ENCODE assay signal across 16 cellular contexts in genomic region chr2:209145941-209146681, GRCh38.
DNase-seq lines count a peak whose midpoint lies in the region; ATAC-seq lines count a peak whose summit lies in the region.
"Had no signal": no experiment of that assay in that cellular context is flagged by ENCODE, and none has a peak within 500 bp of the region (broad histone marks: within the 10 kb centered on the region; RNA-seq: fewer than 3 reads in every experiment).

No MANE protein-coding gene starts in this region.

- no peaks in the 10 kb centered on the region for H3K4me1 ChIP-seq in HAP-1
- H3K4me1 ChIP-seq: Caco-2 had no signal

- in situ Hi-C loops in HAP-1 (cut with MboI; ENCODE audit: low sequenced_read_pairs) = no loop called here

- H3K9me3 ChIP-seq in HAP-1 = no peaks in the 10 kb centered on the region
- H3K9me3 ChIP-seq: Caco-2, ovary had no signal

- peaks cover 8% of the 10 kb centered on the region for H3K27me3 ChIP-seq in HAP-1 (ENCODE audit: low read depth)
- H3K27me3 ChIP-seq: ovary had no signal

- ATAC-seq in HG02938 (IDR thresholded peaks at IDR 0.05; ENCODE audit: unreplicated experiment) (peak; percentile 10), GM18519 (IDR thresholded peaks at IDR 0.05; ENCODE audit: low FRiP score, unreplicated experiment) (no peak)

- no peak overlapping the region for H3K4me3 ChIP-seq in HAP-1
- H3K4me3 ChIP-seq: ovary had no signal

- DNase-seq in CD1c-positive myeloid dendritic cell (ENCODE audit: extremely low spot score) (peak; percentile 51), RPMI8226 (peak; percentile 71), iPS-NIHi11 (ENCODE audit: low spot score) (peak; percentile 12), HAP-1 (ENCODE audit: low spot score in 2 of 2) (no peak), NCI-H1105 treated with DMSO at 0.1 percent for 48 hours (lab: John Stamatoyannopoulos, UW) (no peak), mesenteric fat pad (ENCODE audit: low spot score) (no peak)
- DNase-seq: activated CD8-positive, alpha-beta memory T cell treated with anti-CD3 and anti-CD28 coated beads for 24 hours; activated naive CD4-positive, alpha-beta T cell treated with anti-CD3 and anti-CD28 coated beads, Interleukin-2, amount 10 ng/mL, durations not matched to agents 7 days and 5 days; Caco-2; mesenchymal stem cell; NCI-H1417; NCI-H524 treated with DMSO at 0.1 percent for 48 hours; ovary; stimulated activated CD4-positive, alpha-beta T cell treated with anti-CD3 and anti-CD28 coated beads, Interleukin-15, amount 100 ng/mL, for 24 hours had no signal

- H3K36me3 ChIP-seq in HAP-1 (replicated peaks) = no peaks in the 10 kb centered on the region
- H3K36me3 ChIP-seq: ovary had no signal

Comparison
In these comparisons a context has a peak if more than half of its experiments do, and no peak if none do; other contexts are left out.
1. DNase-seq: peak in CD1c-positive myeloid dendritic cell (single experiment), RPMI8226 (single experiment) and iPS-NIHi11 (single experiment); none in HAP-1 (0 of 2), NCI-H1105 treated with DMSO at 0.1 percent for 48 hours (single experiment) and mesenteric fat pad (single experiment).